In genomic region chr4:144350706-144351105, GRCh38 we compare ENCODE assay signal across 23 cellular contexts.
DNase-seq lines count a peak whose midpoint lies in the region; ATAC-seq, FAIRE-seq and TF ChIP-seq lines count a peak whose summit lies in the region.
"Had no signal": no experiment of that assay in that cellular context is flagged by ENCODE, and none has a peak within 500 bp of the region (broad histone marks: within the 10 kb centered on the region; RNA-seq: fewer than 3 reads in every experiment).

No MANE protein-coding gene starts in this region.

- BruUV-seq in PC-3 (replicated peaks; lab: Mats Ljungman, UMichigan) (no TSS peak), mammary epithelial cell (replicated peaks; lab: Mats Ljungman, UMichigan) (no TSS peak), Caco-2 (replicated peaks; lab: Mats Ljungman, UMichigan) (no TSS peak), HepG2 (replicated peaks; lab: Mats Ljungman, UMichigan) (no TSS peak)

- H3K9me3 ChIP-seq in PC-3 (ENCODE audit: low read length): no peaks in the 10 kb centered on the region
- H3K9me3 ChIP-seq in mammary epithelial cell (replicated peaks; ENCODE audit: insufficient read depth, low read length): no peaks in the 10 kb centered on the region
- no peaks in the 10 kb centered on the region for H3K9me3 ChIP-seq in Caco-2
- H3K9me3 ChIP-seq in HepG2 (ENCODE audit: low read length): no peaks in the 10 kb centered on the region

- H3K9me2 ChIP-seq in PC-3 (replicated peaks; ENCODE audit: low read length): no peaks in the 10 kb centered on the region

- no peak for ATAC-seq in PC-3
- peak; percentile 42 for ATAC-seq in foreskin keratinocyte
- ATAC-seq in HepG2: no peak

- H3K27me3 Mint-ChIP-seq in Caco-2 (ENCODE audit: insufficient read depth, unreplicated experiment): no peaks in the 10 kb centered on the region

- 93% methylated on average over 2 of the region's 2 CpGs for WGBS in mammary epithelial cell (ENCODE audit: low coverage, missing lambda C conversion rate)
- WGBS in HepG2 (ENCODE audit: low lambda C conversion rate): 19% methylated on average over 2 of the region's 2 CpGs

- TF ChIP-seq POLR2A in HepG2 (IDR thresholded peaks at IDR 0.05; ENCODE audit: insufficient read depth in 1 of 2, low read depth in 2 of 2, low read length in 2 of 2): no peak

- no peaks in the 10 kb centered on the region for H4K20me1 ChIP-seq in PC-3 (ENCODE audit: low read length)
- H4K20me1 ChIP-seq in mammary epithelial cell (ENCODE audit: insufficient read depth, low read length): no peaks in the 10 kb centered on the region
- no peaks in the 10 kb centered on the region for H4K20me1 ChIP-seq in HepG2 (ENCODE audit: insufficient read depth, low read length)

- no peaks in the 10 kb centered on the region for H3K36me3 ChIP-seq in PC-3 (ENCODE audit: low read depth, low read length)
- no peaks in the 10 kb centered on the region for H3K36me3 ChIP-seq in mammary epithelial cell (ENCODE audit: insufficient read depth, low read length)
- no peaks in the 10 kb centered on the region for H3K36me3 ChIP-seq in Caco-2 (ENCODE audit: control insufficient read depth, insufficient read depth, low read length)
- no peaks in the 10 kb centered on the region for H3K36me3 ChIP-seq in HepG2 (replicated peaks in 1 of 2; ENCODE audit: control insufficient read depth in 1 of 2, insufficient read depth in 2 of 2, low read length in 2 of 2)
- H3K36me3 ChIP-seq: SJCRH30 had no signal

- no peak overlapping the region for H3K27ac Mint-ChIP-seq in Caco-2 (ENCODE audit: unreplicated experiment)
- H3K27ac Mint-ChIP-seq: B cell; CD4-positive, alpha-beta T cell had no signal

- in situ Hi-C loops in Caki2 (cut with HindIII; ENCODE audit: low pct_unique_long_range_greater_than_20kb, low sequenced_read_pairs) (no loop called here), mammary epithelial cell (cut with MboI; ENCODE audit: low sequenced_read_pairs in 2 of 2) (no loop called here), HepG2 (cut with HindIII; ENCODE audit: extremely low pct_ligation_motif_present, low pct_unique_long_range_greater_than_20kb) (no loop called here)

- no peak overlapping the region for H3K4me3 Mint-ChIP-seq in Caco-2 (ENCODE audit: unreplicated experiment)
- H3K4me3 Mint-ChIP-seq: B cell; CD4-positive, alpha-beta T cell had no signal

- H3K9ac ChIP-seq in PC-3 (ENCODE audit: low read length) (no peak overlapping the region), mammary epithelial cell (ENCODE audit: insufficient read depth, low read length) (no peak overlapping the region), HepG2 (ENCODE audit: insufficient read depth, low read depth, low read length) (no peak overlapping the region)
- H3K9ac ChIP-seq: GM23248, KMS-11 had no signal

- FAIRE-seq in HepG2 (lab: Jason Lieb, UNC): no peak
- FAIRE-seq: D721Med had no signal

- no peaks in the 10 kb centered on the region for H3K4me1 Mint-ChIP-seq in Caco-2 (ENCODE audit: low read depth, unreplicated experiment)
- H3K4me1 Mint-ChIP-seq: B cell had no signal

- intact Hi-C loops in PC-3 (cut with micrococcal nuclease) (loop anchor here (10.0 kb wide), 1 partner anchor 176 kb away; no protein-coding TSS in a partner anchor), mammary epithelial cell (cut with micrococcal nuclease) (loop anchor here (10.0 kb wide), 3 partner anchors 176 to 714 kb away; no protein-coding TSS in a partner anchor), Caco-2 (cut with micrococcal nuclease; ENCODE audit: unreplicated experiment) (no loop called here), HepG2 (cut with micrococcal nuclease; ENCODE audit: unreplicated experiment) (no loop called here)

- TF ChIP-seq EP300 in HepG2 (IDR thresholded peaks at IDR 0.05; ENCODE audit: low read depth in 2 of 2, low read length in 2 of 2): no peak
- TF ChIP-seq EP300 in HepG2 (CRISPR knock-in tag; IDR thresholded peaks at IDR 0.05; ENCODE audit: borderline replicate concordance): no peak

- dilution Hi-C loops in mammary epithelial cell (cut with HindIII; ENCODE audit: low sequenced_read_pairs): no loop called here

- CTCF ChIA-PET in PC-3 (lab: Charles Lee): no interaction called here
- CTCF ChIA-PET in mammary epithelial cell (lab: Charles Lee; ENCODE audit: low non-redundant PET): no interaction called here
- CTCF ChIA-PET in Caco-2 (lab: Charles Lee): no interaction called here
- CTCF ChIA-PET in HepG2 (lab: Yijun Ruan, JAX; ENCODE audit: low intra/inter-chr PET ratio, low total read pairs): no interaction called here

- POLR2A ChIA-PET in PC-3 (lab: Charles Lee; ENCODE audit: unreplicated experiment) (no interaction called here), Caco-2 (lab: Charles Lee) (no interaction called here), HepG2 (lab: Yijun Ruan, JAX) (no interaction called here)

- peak; percentile 21 for DNase-seq in Caki2 (ENCODE audit: low read depth)
- DNase-seq in PC-3: peak; percentile 14
- peak; percentile 13 for DNase-seq in mammary epithelial cell
- DNase-seq in foreskin keratinocyte: peak in 1 of 2 donors; percentile 18
- no peak for DNase-seq in hepatic stellate cell (ENCODE audit: low spot score)
- no peak for DNase-seq in Caco-2
- no peak for DNase-seq in HepG2 (ENCODE audit: low spot score)
- DNase-seq in effector CD4-positive, alpha-beta T cell: no peak
- DNase-seq: ACHN; CD4-positive, alpha-beta T cell; DMS79 treated with DMSO at 0.1 percent for 48 hours; GM23248; NCI-H1436 treated with DMSO at 0.1 percent for 48 hours; NCI-H2107; NCI-H345; NCI-H69; NK-92 treated with Interleukin-12 subunit alpha and Interleukin-12 subunit beta, amount 100 ng/mL, for 24 hours; OCI-M1; SJCRH30 had no signal

- no peak overlapping the region for H2AFZ ChIP-seq in PC-3 (ENCODE audit: low read length)
- H2AFZ ChIP-seq in mammary epithelial cell (ENCODE audit: low read depth, low read length): no peak overlapping the region
- H2AFZ ChIP-seq in HepG2 (ENCODE audit: low read length): no peak overlapping the region
- H2AFZ ChIP-seq: GM23248 had no signal

- H3K36me3 Mint-ChIP-seq in Caco-2 (ENCODE audit: insufficient read depth, unreplicated experiment): no peaks in the 10 kb centered on the region

- no peak overlapping the region for H3K4me2 ChIP-seq in PC-3 (ENCODE audit: low read length)
- no peak overlapping the region for H3K4me2 ChIP-seq in mammary epithelial cell (ENCODE audit: insufficient read depth, low read depth, low read length)
- no peak overlapping the region for H3K4me2 ChIP-seq in HepG2 (ENCODE audit: low read depth, low read length)
- H3K4me2 ChIP-seq: KMS-11 had no signal

- H3K27me3 ChIP-seq in PC-3 (ENCODE audit: low read length) (0 out of 2 replicates have a peak, but pooled peaks cover 5% of the 10 kb centered on the region), mammary epithelial cell (ENCODE audit: insufficient read depth, low read length) (no peaks in the 10 kb centered on the region), foreskin keratinocyte (no peaks in the 10 kb centered on the region), Caco-2 (replicated peaks; ENCODE audit: control insufficient read depth, insufficient read depth, low read length) (no peaks in the 10 kb centered on the region), HepG2 (ENCODE audit: control insufficient read depth in 1 of 2, insufficient read depth in 2 of 2, low read length in 2 of 2) (no peaks in the 10 kb centered on the region)
- H3K27me3 ChIP-seq: SJCRH30 had no signal

- no peaks in the 10 kb centered on the region for H3F3A ChIP-seq in PC-3 (ENCODE audit: low read length, unreplicated experiment)

- H3K4me3 ChIP-seq in PC-3 (ENCODE audit: low read length) (no peak overlapping the region), mammary epithelial cell (replicated peaks in 1 of 3; ENCODE audit: insufficient read depth in 1 of 3, low read depth in 2 of 3, low read length in 3 of 3) (no peak overlapping the region), Caco-2 (ENCODE audit: low read depth, low read length) (no peak overlapping the region), HepG2 (replicated peaks in 1 of 3; ENCODE audit: insufficient read depth in 1 of 3, low read depth in 2 of 3, low read length in 3 of 3) (no peak overlapping the region)
- H3K4me3 ChIP-seq: GM23248, SJCRH30 had no signal

- no peak overlapping the region for H3K27ac ChIP-seq in PC-3 (ENCODE audit: low read length)
- H3K27ac ChIP-seq in mammary epithelial cell (ENCODE audit: insufficient read depth, low read depth, low read length): no peak overlapping the region
- no peak overlapping the region for H3K27ac ChIP-seq in foreskin keratinocyte
- no peak overlapping the region for H3K27ac ChIP-seq in HepG2 (ENCODE audit: extremely low read length, insufficient read depth, low read length)
- H3K27ac ChIP-seq: GM23248, KMS-11, RWPE1, SJCRH30 had no signal

- 0 out of 2 replicates have a peak, but pooled peaks cover under 1% of the 10 kb centered on the region for H3K4me1 ChIP-seq in PC-3 (ENCODE audit: insufficient read depth, low read length)
- peaks cover 20% of the 10 kb centered on the region for H3K4me1 ChIP-seq in mammary epithelial cell (ENCODE audit: insufficient read depth, low read length)
- H3K4me1 ChIP-seq in foreskin keratinocyte: peaks cover 9% of the 10 kb centered on the region
- H3K4me1 ChIP-seq in Caco-2: no peaks in the 10 kb centered on the region
- H3K4me1 ChIP-seq in HepG2 (ENCODE audit: insufficient read depth, low read length): no peaks in the 10 kb centered on the region

- no peak for TF ChIP-seq RAD21 in HepG2 (CRISPR knock-in tag; IDR thresholded peaks at IDR 0.05)

- TF ChIP-seq CTCF in PC-3 (conservative IDR thresholded peaks at IDR 0.05; ENCODE audit: low read depth, low read length): no peak
- no peak for TF ChIP-seq CTCF in mammary epithelial cell (conservative IDR thresholded peaks at IDR 0.05 in 1 of 2, IDR thresholded peaks at IDR 0.05 in 1 of 2; ENCODE audit: extremely low read depth in 1 of 2, insufficient read depth in 1 of 2, low read depth in 1 of 2, low read length in 2 of 2)
- TF ChIP-seq CTCF in foreskin keratinocyte (conservative IDR thresholded peaks at IDR 0.05): no peak
- no peak for TF ChIP-seq CTCF in Caco-2 (IDR thresholded peaks at IDR 0.05; ENCODE audit: insufficient read depth in 1 of 2, low read depth in 1 of 2, low read length in 1 of 2, severe bottlenecking in 1 of 2, unreplicated experiment in 1 of 2)
- no peak for TF ChIP-seq CTCF in HepG2 (CRISPR knock-in tag; IDR thresholded peaks at IDR 0.05)

- H3K9me3 Mint-ChIP-seq in Caco-2 (ENCODE audit: unreplicated experiment): no peaks in the 10 kb centered on the region
- H3K9me3 Mint-ChIP-seq: CD4-positive, alpha-beta T cell had no signal

- no peaks in the 10 kb centered on the region for H3K79me2 ChIP-seq in PC-3 (ENCODE audit: low read length)
- H3K79me2 ChIP-seq in mammary epithelial cell (ENCODE audit: insufficient read depth, low read length): no peaks in the 10 kb centered on the region
- H3K79me2 ChIP-seq in HepG2 (ENCODE audit: insufficient read depth, low read length): no peaks in the 10 kb centered on the region

Comparison
In these comparisons a context has a peak if more than half of its experiments do, and no peak if none do; other contexts are left out.
1. DNase-seq: peak in Caki2 (single experiment), PC-3 (single experiment) and mammary epithelial cell (single experiment); none in hepatic stellate cell (single experiment), Caco-2 (0 of 2), HepG2 (single experiment) and effector CD4-positive, alpha-beta T cell (single experiment).
2. intact Hi-C loops: an anchor here in PC-3 (10.0 kb wide) and mammary epithelial cell (10.0 kb wide); none called in Caco-2 and HepG2.